ENCODE assay signal across 28 cellular contexts in genomic region chr1:186670965-186671486, GRCh38.
"Had no signal": no experiment of that assay in that cellular context is flagged by ENCODE, and none has a peak within 500 bp of the region (broad histone marks: within the 10 kb centered on the region; RNA-seq: fewer than 3 reads in every experiment).

No MANE protein-coding gene starts in this region.

- H3K4me1 ChIP-seq: ascending aorta, Peyer's patch, SJSA1 had no signal

- H3K36me3 Mint-ChIP-seq: activated CD8-positive, alpha-beta memory T cell treated with anti-CD3 and anti-CD28 coated beads, Interleukin-2, amount 10 ng/mL, durations not matched to agents 7 days and 5 days; activated naive CD4-positive, alpha-beta T cell treated with anti-CD3 and anti-CD28 coated beads, Interleukin-2, amount 50 U/mL, for 72 hours; brain had no signal

- H3K9ac ChIP-seq: KMS-11 had no signal

- H3K27ac Mint-ChIP-seq: activated CD4-positive, alpha-beta T cell treated with anti-CD3 and anti-CD28 coated beads, Interleukin-2, amount 10 ng/mL, durations not matched to agents 24 days and 14 days; activated CD8-positive, alpha-beta memory T cell treated with anti-CD3 and anti-CD28 coated beads, Interleukin-2, amount 10 ng/mL, durations not matched to agents 7 days and 5 days; activated naive CD4-positive, alpha-beta T cell treated with anti-CD3 and anti-CD28 coated beads, Interleukin-2, amount 50 U/mL, for 72 hours; activated naive CD8-positive, alpha-beta T cell treated with anti-CD3 and anti-CD28 coated beads, Interleukin-2, amount 50 U/mL, for 24 hours; activated T-cell treated with anti-CD3 and anti-CD28 coated beads, Interleukin-2, amount 50 U/mL, for 24 hours; activated T-helper 1 cell treated with anti-CD3 and anti-CD28 coated beads, Interleukin-12 subunit alpha, Interleukin-12 subunit beta, Interleukin-2, Interleukin-4 antibody, amounts not matched to agents 30 ng/mL and 10 ng/mL and 1 ng/mL, durations not matched to agents 14 hours and 24 hours and 36 hours; brain; T-helper 1 cell treated with Interleukin-12 subunit alpha and Interleukin-12 subunit beta and Interleukin-4 antibody, amounts not matched to agents 30 μg/mL and 1 μg/mL, for 36 hours had no signal

- H3K36me3 ChIP-seq: cardiac muscle cell, MG63, SJSA1 had no signal

- H3K27me3 ChIP-seq: ascending aorta, cardiac muscle cell, MG63, Peyer's patch, SJSA1 had no signal

- H3K27ac ChIP-seq: ascending aorta, cardiac muscle cell, KMS-11, Peyer's patch, RWPE1, SJSA1 had no signal

- H3K4me2 ChIP-seq: KMS-11 had no signal

- H3K27me3 Mint-ChIP-seq: brain had no signal

- H3K4me1 Mint-ChIP-seq: activated CD4-positive, alpha-beta T cell treated with anti-CD3 and anti-CD28 coated beads, Interleukin-2, amount 10 ng/mL, durations not matched to agents 24 days and 14 days; activated CD8-positive, alpha-beta memory T cell treated with anti-CD3 and anti-CD28 coated beads, Interleukin-2, amount 10 ng/mL, durations not matched to agents 7 days and 5 days; activated naive CD8-positive, alpha-beta T cell treated with anti-CD3 and anti-CD28 coated beads, Interleukin-2, amount 50 U/mL, for 24 hours; brain had no signal

- H3K4me3 ChIP-seq: ascending aorta, cardiac muscle cell, MG63, Peyer's patch, SJSA1 had no signal

- H3K9me3 Mint-ChIP-seq: activated T-cell treated with anti-CD3 and anti-CD28 coated beads, Interleukin-2, amount 50 U/mL, for 24 hours; activated T-helper 1 cell treated with anti-CD3 and anti-CD28 coated beads, Interleukin-12 subunit alpha, Interleukin-12 subunit beta, Interleukin-2, Interleukin-4 antibody, amounts not matched to agents 30 ng/mL and 10 ng/mL and 1 ng/mL, durations not matched to agents 14 hours and 24 hours and 36 hours; brain; T-helper 1 cell treated with Interleukin-12 subunit alpha and Interleukin-12 subunit beta and Interleukin-4 antibody, amounts not matched to agents 30 μg/mL and 1 μg/mL, for 36 hours had no signal

- DNase-seq: activated CD4-positive, alpha-beta T cell treated with anti-CD3 and anti-CD28 coated beads, Interleukin-2, amount 10 ng/mL, durations not matched to agents 24 days and 14 days; activated CD4-positive, alpha-beta T cell treated with anti-CD3 and anti-CD28 coated beads, Interleukin-2, amount 50 U/mL, for 48 hours; activated CD4-positive, CD25-positive, alpha-beta regulatory T cell treated with anti-CD3 and anti-CD28 coated beads, Interleukin-2, amount 50 U/mL, for 72 hours; activated CD8-positive, alpha-beta memory T cell treated with anti-CD3 and anti-CD28 coated beads, Interleukin-2, amount 10 ng/mL, durations not matched to agents 7 days and 5 days; activated effector memory CD4-positive, alpha-beta T cell treated with anti-CD3 and anti-CD28 coated beads, Interleukin-2, amount 50 U/mL, for 16 hours; activated naive CD4-positive, alpha-beta T cell treated with Interleukin-2 at 50 U/mL for 16 hours; activated naive CD8-positive, alpha-beta T cell treated with anti-CD3 and anti-CD28 coated beads, Interleukin-2, amount 50 U/mL, for 24 hours; activated T-cell treated with anti-CD3 and anti-CD28 coated beads, Interleukin-2, amount 50 U/mL, for 24 hours; amniotic stem cell; MG63; NCI-H1105; NCI-H1436; NCI-H1694 treated with DMSO at 0.1 percent for 48 hours; NCI-H2029 treated with DMSO at 0.1 percent for 48 hours; NCI-H345; NCI-H510A; NCI-H69; Peyer's patch; SHP77 had no signal

- H3K4me3 Mint-ChIP-seq: activated CD4-positive, alpha-beta T cell treated with anti-CD3 and anti-CD28 coated beads, Interleukin-2, amount 10 ng/mL, durations not matched to agents 24 days and 14 days; activated CD8-positive, alpha-beta memory T cell treated with anti-CD3 and anti-CD28 coated beads, Interleukin-2, amount 10 ng/mL, durations not matched to agents 7 days and 5 days; activated naive CD8-positive, alpha-beta T cell treated with anti-CD3 and anti-CD28 coated beads, Interleukin-2, amount 50 U/mL, for 24 hours; activated T-cell treated with anti-CD3 and anti-CD28 coated beads, Interleukin-2, amount 50 U/mL, for 24 hours; activated T-helper 1 cell treated with anti-CD3 and anti-CD28 coated beads, Interleukin-12 subunit alpha, Interleukin-12 subunit beta, Interleukin-2, Interleukin-4 antibody, amounts not matched to agents 30 ng/mL and 10 ng/mL and 1 ng/mL, durations not matched to agents 14 hours and 24 hours and 36 hours; brain; T-helper 1 cell treated with Interleukin-12 subunit alpha and Interleukin-12 subunit beta and Interleukin-4 antibody, amounts not matched to agents 30 μg/mL and 1 μg/mL, for 36 hours had no signal

- H3K9me3 ChIP-seq: ascending aorta, MG63, Peyer's patch, SJSA1 had no signal
